ENCODE assay signal across 20 cellular contexts in the genomic region with DNA sequence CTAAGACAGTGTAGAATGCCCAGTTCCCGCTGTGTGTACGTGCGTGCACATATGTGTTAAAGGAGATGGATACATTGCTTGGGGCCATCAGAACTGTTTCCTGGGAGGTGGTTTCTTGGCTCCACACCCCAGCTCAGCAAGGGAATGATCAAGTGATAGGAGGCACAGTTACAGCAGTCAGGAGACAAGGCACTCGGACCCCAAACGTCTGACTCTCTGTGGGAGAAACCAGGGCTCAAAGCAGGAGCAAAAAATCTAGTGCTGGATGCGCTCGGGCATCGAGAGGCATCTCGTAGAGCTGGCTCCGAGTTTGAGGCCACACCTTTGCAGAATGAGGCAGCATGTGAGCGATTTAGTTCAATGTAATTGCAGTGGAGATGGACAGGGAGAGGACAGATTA.
A peak's percentile ranks its signal among the peaks of the same experiment; 100 is the strongest.
DNase-seq lines count a peak whose midpoint lies in the region; ATAC-seq, FAIRE-seq and TF ChIP-seq lines count a peak whose summit lies in the region.
"Had no signal": no experiment of that assay in that cellular context is flagged by ENCODE, and none has a peak within 500 bp of the region (broad histone marks: within the 10 kb centered on the region; RNA-seq: fewer than 3 reads in every experiment).

No MANE protein-coding gene starts in this region.

- TSS peak; percentile 57 for BruUV-seq in A673 (replicated peaks; lab: Mats Ljungman, UMichigan)

- peaks cover 4% of the 10 kb centered on the region for H3K4me1 ChIP-seq in A673 (ENCODE audit: insufficient read depth, low read length, poor library complexity, severe bottlenecking)
- H3K4me1 ChIP-seq in H1 (replicated peaks in 1 of 4; ENCODE audit: control insufficient read depth in 3 of 4, insufficient read depth in 4 of 4, low read length in 3 of 4), result no peaks in the 10 kb centered on the region; a peak in 1 of 7 replicates

- no peak overlapping the region for H3K14ac ChIP-seq in H1 (ENCODE audit: insufficient read length)

- H3K23ac ChIP-seq in H1 (ENCODE audit: insufficient read length), result no peak overlapping the region

- intact Hi-C loops in A673 (cut with micrococcal nuclease; ENCODE audit: unreplicated experiment), result no loop called here

- H3K36me3 ChIP-seq in A673 (ENCODE audit: insufficient read depth, low read length, poor library complexity, severe bottlenecking), result no peaks in the 10 kb centered on the region
- H3K36me3 ChIP-seq in SK-N-MC (ENCODE audit: insufficient read depth, low read length), result no peaks in the 10 kb centered on the region
- no peaks in the 10 kb centered on the region for H3K36me3 ChIP-seq in H1 (ENCODE audit: control insufficient read depth in 2 of 4, insufficient read depth in 4 of 4, low read length in 3 of 4)

- TF ChIP-seq RAD21 in H1 (IDR thresholded peaks at IDR 0.05 in 1 of 2, conservative IDR thresholded peaks at IDR 0.05 in 1 of 2; ENCODE audit: low read depth in 2 of 2, low read length in 2 of 2), result no peak

- H2BK20ac ChIP-seq in H1 (ENCODE audit: low read length), result no peak overlapping the region

- no peaks in the 10 kb centered on the region for H3K79me1 ChIP-seq in H1 (ENCODE audit: low read depth, low read length)

- H2AFZ ChIP-seq in H1 (ENCODE audit: low read length), result no peak overlapping the region
- H2AFZ ChIP-seq: PC-9 had no signal

- H4K5ac ChIP-seq in H1 (ENCODE audit: insufficient read length, low read depth, low read length), result no peak overlapping the region

- H2BK15ac ChIP-seq in H1 (ENCODE audit: low read length), result no peak overlapping the region; the same call in 1 of the 2 replicates

- H3K27me3 ChIP-seq in A673 (replicated peaks; ENCODE audit: insufficient read depth, low read depth, low read length, poor library complexity) (no peaks in the 10 kb centered on the region), H1 (replicated peaks in 1 of 4; ENCODE audit: control insufficient read depth in 3 of 4, extremely low read depth in 1 of 4, insufficient read depth in 3 of 4, low read length in 3 of 4) (peaks cover 2 to 9% (median 4%) of the 10 kb centered on the region in 4 experiments; a peak in 4 of 7 replicates)

- no peak overlapping the region for H4K91ac ChIP-seq in H1 (replicated peaks; ENCODE audit: insufficient read length, low read length)

- no peak for FAIRE-seq in H1 (lab: Jason Lieb, UNC)
- FAIRE-seq: G401.6 had no signal

- CTCF ChIA-PET in A673 (lab: Charles Lee), result interaction anchor here (0.6 kb wide), 1 partner anchor 525 kb away, joined by 3 read pairs; no protein-coding TSS in a partner anchor
- CTCF ChIA-PET in H1 (lab: Charles Lee; ENCODE audit: partially characterized antibody), result interaction anchor here (0.6 to 1.5 kb wide), 2 partner anchors 75 to 296 kb away, joined by 3 read pairs; no protein-coding TSS in a partner anchor
- CTCF ChIA-PET in activated CD4-positive, alpha-beta T cell treated with anti-CD3 and anti-CD28 coated beads, Interleukin-2, amount 10 ng/mL, durations not matched to agents 7 days and 5 days (lab: Charles Lee), result no interaction called here

- POLR2A ChIA-PET in A673 (lab: Charles Lee; ENCODE audit: low non-redundant PET), result no interaction called here
- POLR2A ChIA-PET in H1 (lab: Charles Lee; ENCODE audit: partially characterized antibody), result interaction anchor here (0.9 to 1.4 kb wide), 4 partner anchors 9 to 116 kb away, joined by 3 to 5 read pairs (median 4); no protein-coding TSS in a partner anchor
- POLR2A ChIA-PET in activated CD4-positive, alpha-beta T cell treated with anti-CD3 and anti-CD28 coated beads, Interleukin-2, amount 10 ng/mL, durations not matched to agents 7 days and 5 days (lab: Charles Lee), result no interaction called here

- H3K9ac ChIP-seq in SK-N-MC (ENCODE audit: insufficient read length) (peak overlapping the region; percentile 33), H1 (replicated peaks in 1 of 4; ENCODE audit: extremely low read depth in 1 of 4, low read depth in 3 of 4, low read length in 3 of 4) (no peak overlapping the region)
- H3K9ac ChIP-seq: KMS-11 had no signal

- no peak overlapping the region for H2BK5ac ChIP-seq in H1 (ENCODE audit: low read depth, low read length)

- peak overlapping the region; percentile 37 for H3K4me3 Mint-ChIP-seq in neural crest cell
- H3K4me3 Mint-ChIP-seq in activated CD4-positive, alpha-beta T cell treated with anti-CD3 and anti-CD28 coated beads, Interleukin-2, amount 10 ng/mL, durations not matched to agents 7 days and 5 days, result no peak overlapping the region

- no peak overlapping the region for H2BK120ac ChIP-seq in H1 (replicated peaks; ENCODE audit: low read depth, low read length)

- no peak for ATAC-seq in HG02759 (IDR thresholded peaks at IDR 0.05; ENCODE audit: unreplicated experiment)
- ATAC-seq: Right ventricle myocardium inferior had no signal

- H3K27me3 Mint-ChIP-seq in neural crest cell (ENCODE audit: low read depth), result peaks cover 54% of the 10 kb centered on the region
- H3K27me3 Mint-ChIP-seq in activated CD4-positive, alpha-beta T cell treated with anti-CD3 and anti-CD28 coated beads, Interleukin-2, amount 10 ng/mL, durations not matched to agents 7 days and 5 days, result peaks cover 45% of the 10 kb centered on the region

- peaks cover 26% of the 10 kb centered on the region for H3K4me1 Mint-ChIP-seq in neural crest cell
- peaks cover 7% of the 10 kb centered on the region for H3K4me1 Mint-ChIP-seq in activated CD4-positive, alpha-beta T cell treated with anti-CD3 and anti-CD28 coated beads, Interleukin-2, amount 10 ng/mL, durations not matched to agents 7 days and 5 days

- no peak overlapping the region for H3K4ac ChIP-seq in H1 (replicated peaks; ENCODE audit: insufficient read length, low read depth, low read length)

- no peak for TF ChIP-seq CTCF in A673 (conservative IDR thresholded peaks at IDR 0.05; ENCODE audit: low read depth, low read length)
- TF ChIP-seq CTCF in H1 (IDR thresholded peaks at IDR 0.05; ENCODE audit: control extremely low read depth in 1 of 3, insufficient read depth in 1 of 3, low read depth in 1 of 3, low read length in 3 of 3), result no peak
- TF ChIP-seq CTCF in neural crest cell (conservative IDR thresholded peaks at IDR 0.05), result no peak

- peak overlapping the region; percentile 39; the same call in 1 of the 2 replicates for H2BK12ac ChIP-seq in H1 (ENCODE audit: low read depth, low read length)

- H3K36me3 Mint-ChIP-seq in neural crest cell (ENCODE audit: low read depth), result no peaks in the 10 kb centered on the region
- no peaks in the 10 kb centered on the region for H3K36me3 Mint-ChIP-seq in activated CD4-positive, alpha-beta T cell treated with anti-CD3 and anti-CD28 coated beads, Interleukin-2, amount 10 ng/mL, durations not matched to agents 7 days and 5 days (ENCODE audit: low read depth)

- WGBS in H1 (ENCODE audit: extremely low coverage in 1 of 2, insufficient coverage in 1 of 2, insufficient read length in 1 of 2, insufficient replicate concordance in 2 of 2, low coverage in 1 of 2, low lambda C conversion rate in 2 of 2, missing lambda C conversion rate in 1 of 2), 2 experiments, result 92% methylated on average over 11 of the region's 11 CpGs; no CpG with 5 or more reads in 1 of the 2 experiments

- H3K9me3 ChIP-seq in A673 (ENCODE audit: low read depth, low read length, poor library complexity, severe bottlenecking), result no peaks in the 10 kb centered on the region
- H3K9me3 ChIP-seq in SK-N-MC (ENCODE audit: low read depth, low read length), result no peaks in the 10 kb centered on the region
- no peaks in the 10 kb centered on the region for H3K9me3 ChIP-seq in H1 (ENCODE audit: insufficient read depth in 2 of 2, low read depth in 1 of 2, low read length in 1 of 2)

- no peak overlapping the region for H3K56ac ChIP-seq in H1 (replicated peaks; ENCODE audit: insufficient read length, low read depth, low read length)

- no peaks in the 10 kb centered on the region for H3K9me3 Mint-ChIP-seq in neural crest cell
- H3K9me3 Mint-ChIP-seq in activated CD4-positive, alpha-beta T cell treated with anti-CD3 and anti-CD28 coated beads, Interleukin-2, amount 10 ng/mL, durations not matched to agents 7 days and 5 days, result no peaks in the 10 kb centered on the region

- H3K27ac Mint-ChIP-seq in neural crest cell (ENCODE audit: unreplicated experiment), result no peak overlapping the region
- no peak overlapping the region for H3K27ac Mint-ChIP-seq in activated CD4-positive, alpha-beta T cell treated with anti-CD3 and anti-CD28 coated beads, Interleukin-2, amount 10 ng/mL, durations not matched to agents 7 days and 5 days

- H3K79me2 ChIP-seq in H1 (ENCODE audit: control insufficient read depth in 1 of 2, insufficient read depth in 2 of 2, low read length in 2 of 2), result no peaks in the 10 kb centered on the region

- TF ChIP-seq POLR2A in H1 (IDR thresholded peaks at IDR 0.05; ENCODE audit: control extremely low read depth in 1 of 2, low read depth in 2 of 2, low read length in 2 of 2), result no peak

- H3K23me2 ChIP-seq in H1 (ENCODE audit: low read depth, low read length), result peaks cover 11% of the 10 kb centered on the region

- H4K20me1 ChIP-seq in H1 (replicated peaks in 1 of 2; ENCODE audit: control insufficient read depth in 1 of 2, insufficient read depth in 2 of 2, low read length in 2 of 2), result no peaks in the 10 kb centered on the region

- H3K18ac ChIP-seq in H1 (ENCODE audit: extremely low read depth, low read length), result no peak overlapping the region

- DNase-seq in A673 (ENCODE audit: low spot score) (no peak), SK-N-MC (ENCODE audit: low read depth, low spot score) (no peak), H1 (ENCODE audit: low read depth in 1 of 2, low spot score in 2 of 2) (no peak), neural crest cell (ENCODE audit: low read depth, low spot score) (no peak), HuH-7.5 (ENCODE audit: low spot score) (no peak), SK-N-DZ (ENCODE audit: low spot score) (no peak)
- no peak for DNase-seq in activated CD4-positive, alpha-beta T cell treated with anti-CD3 and anti-CD28 coated beads, Interleukin-2, amount 10 ng/mL, durations not matched to agents 7 days and 5 days
- DNase-seq: 8988T, COR-L47, NCI-H1092 treated with DMSO at 0.1 percent for 48 hours, NCI-H1694, NCI-H2107, NCI-H345, NCI-H526 treated with DMSO at 0.1 percent for 48 hours, PC-9 had no signal

- no peak for TF ChIP-seq EP300 in H1 (IDR thresholded peaks at IDR 0.05; ENCODE audit: borderline replicate concordance in 1 of 2, low read depth in 2 of 2, low read length in 2 of 2)

- 0 out of 2 replicates have a peak overlapping the region, but pooled peaks have one; percentile 75 for H2AK5ac ChIP-seq in H1 (ENCODE audit: low read depth, low read length)

- no peak overlapping the region; a peak in 1 of 4 replicates for H3K4me2 ChIP-seq in H1 (ENCODE audit: insufficient read depth in 1 of 2, low read depth in 2 of 2, low read length in 2 of 2)
- H3K4me2 ChIP-seq: KMS-11, PC-9 had no signal

- H4K8ac ChIP-seq in H1 (ENCODE audit: extremely low read depth, insufficient read depth, low read length), result no peak overlapping the region

- H3K4me3 ChIP-seq in A673 (ENCODE audit: low read depth, low read length, poor library complexity, severe bottlenecking) (no peak overlapping the region), SK-N-MC (peak overlapping the region; percentile 82), H1 (ENCODE audit: extremely low read depth in 1 of 4, insufficient read depth in 2 of 4, low read depth in 3 of 4, low read length in 4 of 4) (no peak overlapping the region; a peak in 1 of 8 replicates)
- H3K4me3 ChIP-seq: PC-9 had no signal

- H3K27ac ChIP-seq in A673 (ENCODE audit: low read depth, low read length, poor library complexity, severe bottlenecking) (no peak overlapping the region), SK-N-MC (no peak overlapping the region), H1 (ENCODE audit: low read depth, low read length) (no peak overlapping the region)
- H3K27ac ChIP-seq: C4-2B, KMS-11, PC-9 had no signal
